Comparison of ENCODE assay signal across 1 cellular context in genomic region chr1:25196830-25197229, GRCh38.
TF ChIP-seq lines count a peak whose summit lies in the region.

No MANE protein-coding gene starts in this region.

TF ChIP-seq in IMR-90, 13 proteins besides CTCF, POLR2A, EP300 and RAD21:
- TF ChIP-seq CEBPB (IDR thresholded peaks at IDR 0.05; ENCODE audit: low read depth, low read length) = no peak
- TF ChIP-seq SMC3 (IDR thresholded peaks at IDR 0.05; ENCODE audit: low read depth, low read length) = no peak
- no peak for TF ChIP-seq CHD1 (IDR thresholded peaks at IDR 0.05; ENCODE audit: low read depth, low read length)
- TF ChIP-seq, protein P1, sequence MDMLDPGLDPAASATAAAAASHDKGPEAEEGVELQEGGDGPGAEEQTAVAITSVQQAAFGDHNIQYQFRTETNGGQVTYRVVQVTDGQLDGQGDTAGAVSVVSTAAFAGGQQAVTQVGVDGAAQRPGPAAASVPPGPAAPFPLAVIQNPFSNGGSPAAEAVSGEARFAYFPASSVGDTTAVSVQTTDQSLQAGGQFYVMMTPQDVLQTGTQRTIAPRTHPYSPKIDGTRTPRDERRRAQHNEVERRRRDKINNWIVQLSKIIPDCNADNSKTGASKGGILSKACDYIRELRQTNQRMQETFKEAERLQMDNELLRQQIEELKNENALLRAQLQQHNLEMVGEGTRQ (IDR thresholded peaks at IDR 0.05; ENCODE audit: low read depth, low read length) = no peak
- TF ChIP-seq, protein P2, sequence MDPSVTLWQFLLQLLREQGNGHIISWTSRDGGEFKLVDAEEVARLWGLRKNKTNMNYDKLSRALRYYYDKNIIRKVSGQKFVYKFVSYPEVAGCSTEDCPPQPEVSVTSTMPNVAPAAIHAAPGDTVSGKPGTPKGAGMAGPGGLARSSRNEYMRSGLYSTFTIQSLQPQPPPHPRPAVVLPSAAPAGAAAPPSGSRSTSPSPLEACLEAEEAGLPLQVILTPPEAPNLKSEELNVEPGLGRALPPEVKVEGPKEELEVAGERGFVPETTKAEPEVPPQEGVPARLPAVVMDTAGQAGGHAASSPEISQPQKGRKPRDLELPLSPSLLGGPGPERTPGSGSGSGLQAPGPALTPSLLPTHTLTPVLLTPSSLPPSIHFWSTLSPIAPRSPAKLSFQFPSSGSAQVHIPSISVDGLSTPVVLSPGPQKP (IDR thresholded peaks at IDR 0.05; ENCODE audit: borderline replicate concordance, low read depth, low read length) = no peak
- TF ChIP-seq MAFK (IDR thresholded peaks at IDR 0.05; ENCODE audit: low read depth, low read length) = no peak
- no peak for TF ChIP-seq BHLHE40 (IDR thresholded peaks at IDR 0.05; ENCODE audit: low read depth, low read length)
- no peak for TF ChIP-seq NFE2L2 (IDR thresholded peaks at IDR 0.05; ENCODE audit: low read depth, low read length)
- no peak for TF ChIP-seq FOS (IDR thresholded peaks at IDR 0.05; ENCODE audit: low read depth, low read length)
- TF ChIP-seq RCOR1 (IDR thresholded peaks at IDR 0.05; ENCODE audit: insufficient replicate concordance, low read length) = no peak
- no peak for TF ChIP-seq MAZ (IDR thresholded peaks at IDR 0.05; ENCODE audit: borderline replicate concordance, low read depth, low read length)
- TF ChIP-seq MXI1 (IDR thresholded peaks at IDR 0.05; ENCODE audit: borderline replicate concordance, low read depth, low read length) = no peak
- no peak for TF ChIP-seq RFX5 (IDR thresholded peaks at IDR 0.05; ENCODE audit: low read depth, low read length)
